Comparison of ENCODE assay signal across 9 cellular contexts in the genomic region with DNA sequence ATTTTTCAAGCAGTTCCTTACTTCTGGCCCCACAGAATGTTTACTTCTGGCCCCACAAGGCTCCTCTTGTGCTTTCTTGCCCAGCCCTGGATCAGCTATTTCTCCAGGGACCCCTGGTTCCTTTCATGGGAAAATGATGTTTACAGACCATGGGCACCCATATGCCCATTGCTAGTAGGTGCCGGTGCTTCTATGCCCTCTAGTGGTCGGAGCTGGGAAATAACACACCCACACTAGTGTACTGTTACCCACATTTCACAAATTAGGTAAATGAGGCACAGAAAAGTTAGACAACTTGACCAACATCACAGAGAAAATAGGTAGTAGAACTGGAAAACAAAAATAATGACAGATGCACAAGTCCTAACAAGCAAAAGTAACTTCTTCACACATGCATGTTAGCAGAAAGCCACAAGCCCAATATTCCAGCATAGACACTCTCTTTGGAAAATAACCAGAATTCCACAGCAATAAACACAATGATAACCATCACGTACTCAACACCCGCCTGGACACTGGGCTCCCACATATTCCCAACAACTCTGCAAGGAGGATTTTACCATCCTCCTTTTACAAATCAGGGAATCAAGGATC. TPM values are rescaled to one million over a fixed set of nuclear protein-coding genes. Genes with fewer than 3 reads are reported as not detected.
DNase-seq lines count a peak whose midpoint lies in the region; ATAC-seq and TF ChIP-seq lines count a peak whose summit lies in the region.
"Had no signal": no experiment of that assay in that cellular context is flagged by ENCODE, and none has a peak within 500 bp of the region (broad histone marks: within the 10 kb centered on the region; RNA-seq: fewer than 3 reads in every experiment).

No MANE protein-coding gene starts in this region.

- POLR2A ChIA-PET in CD4-positive, alpha-beta T cell (lab: Charles Lee), result interaction anchor here (1.0 to 1.2 kb wide), 3 partner anchors 21 to 31 kb away, joined by 4 to 10 read pairs (median 10); no protein-coding TSS in a partner anchor
- POLR2A ChIA-PET in RWPE1 (lab: Yijun Ruan, JAX; ENCODE audit: low non-redundant PET), result no interaction called here

- H3K9me3 Mint-ChIP-seq in CD4-positive, alpha-beta T cell, result no peaks in the 10 kb centered on the region

- no peaks in the 10 kb centered on the region for H3K9me3 ChIP-seq in CD4-positive, alpha-beta T cell (ENCODE audit: control insufficient read depth, low read length)
- no peaks in the 10 kb centered on the region for H3K9me3 ChIP-seq in heart right ventricle

- peaks cover 6% of the 10 kb centered on the region for H3K4me1 Mint-ChIP-seq in CD4-positive, alpha-beta T cell (ENCODE audit: low read depth)

- peak; percentile 55 to 69 (median 63) for DNase-seq in CD4-positive, alpha-beta T cell
- peak; percentile 15 for DNase-seq in RWPE1 (ENCODE audit: low spot score)
- DNase-seq in activated T-helper 9 cell treated with anti-CD3 and anti-CD28 coated beads, Interleukin-2, amount 50 U/mL, for 16 hours (ENCODE audit: low read depth), result peak; percentile 54
- peak; percentile 12 to 20 for DNase-seq in heart right ventricle
- DNase-seq in stimulated activated CD4-positive, alpha-beta T cell treated with anti-CD3 and anti-CD28 coated beads, Interleukin-12 subunit alpha, Interleukin-12 subunit beta, amount 100 ng/mL, for 4 hours, result peak; percentile 68

- no peak overlapping the region for H3K4me3 Mint-ChIP-seq in CD4-positive, alpha-beta T cell

- TF ChIP-seq CTCF in CD4-positive, alpha-beta T cell (IDR thresholded peaks at IDR 0.05), result peak; percentile 70
- TF ChIP-seq CTCF in RWPE1 (conservative IDR thresholded peaks at IDR 0.05; ENCODE audit: low read depth) (peak; percentile 81), heart right ventricle (IDR thresholded peaks at IDR 0.05) (peak; percentile 23 to 76 (median 61))

- H3K36me3 Mint-ChIP-seq in CD4-positive, alpha-beta T cell (ENCODE audit: low read depth), result no peaks in the 10 kb centered on the region

- H3K36me3 ChIP-seq in heart right ventricle, result no peaks in the 10 kb centered on the region

- peaks cover 55% of the 10 kb centered on the region for H3K27me3 Mint-ChIP-seq in CD4-positive, alpha-beta T cell

- H3K27ac Mint-ChIP-seq in CD4-positive, alpha-beta T cell, result no peak overlapping the region

- intact Hi-C loops in CD4-positive, alpha-beta T cell (cut with DNase I, micrococcal nuclease), result loop anchor here (1.0 kb wide), 2 partner anchors 31 to 67 kb away; no protein-coding TSS in a partner anchor
- intact Hi-C loops in heart right ventricle (cut with DNase I), result loop anchor here in 1 of 10 donors (10.0 kb wide), 1 partner anchor 109 kb away; no protein-coding TSS in a partner anchor

- WGBS in heart right ventricle, 2 donors, result 7 to 8% methylated on average over 4 of the region's 4 CpGs

- H3K4me3 ChIP-seq in heart right ventricle, result no peak overlapping the region

- peak; percentile 95 for ATAC-seq in CD4-positive, alpha-beta T cell (ENCODE audit: poor library complexity)
- peak; percentile 43 for ATAC-seq in HG02759 (IDR thresholded peaks at IDR 0.05; ENCODE audit: unreplicated experiment)
- ATAC-seq in heart right ventricle, result peak in 6 of 8 donors; percentile 42 to 76 (median 58)
- no peak for ATAC-seq in GM18873 (IDR thresholded peaks at IDR 0.05; ENCODE audit: low FRiP score, unreplicated experiment)
- ATAC-seq in GM21737 (IDR thresholded peaks at IDR 0.05; ENCODE audit: unreplicated experiment), result no peak

- H3K27ac ChIP-seq in CD4-positive, alpha-beta T cell (ENCODE audit: low read depth, low read length), result no peak overlapping the region
- H3K27ac ChIP-seq in RWPE1, result no peak overlapping the region
- H3K27ac ChIP-seq in heart right ventricle, result no peak overlapping the region

- H3K4me1 ChIP-seq in heart right ventricle, result peaks cover 0 to 11% (median 0%) of the 10 kb centered on the region in 9 donors

- H3K27me3 ChIP-seq in CD4-positive, alpha-beta T cell (ENCODE audit: control insufficient read depth, insufficient read depth, low read length), result peaks cover 12% of the 10 kb centered on the region
- peaks cover 0 to 57% (median 11%) of the 10 kb centered on the region in 7 donors for H3K27me3 ChIP-seq in heart right ventricle

- CTCF ChIA-PET in CD4-positive, alpha-beta T cell (lab: Charles Lee), result interaction anchor here (0.6 to 3.0 kb wide), 18 partner anchors 10 to 157 kb away, joined by 3 to 55 read pairs (median 7); no protein-coding TSS in a partner anchor
- CTCF ChIA-PET in RWPE1 (lab: Yijun Ruan, JAX), result interaction anchor here (0.6 to 2.8 kb wide), 17 partner anchors 10 to 646 kb away, joined by 3 to 23 read pairs (median 6); no protein-coding TSS in a partner anchor

RNA-seq across cellular contexts. Expression of gene CEACAM6, which starts 1.3 kb away (rescaled TPM):
- total RNA-seq in CD4-positive, alpha-beta T cell, result not detected
- total RNA-seq in heart right ventricle, result under 1 TPM in 2 of 10 donors, not detected in 8; 0.10 to 0.12 TPM
- under 1 TPM in 1 of 2 donors, not detected in 1; 0.03 TPM for polyA plus RNA-seq in heart right ventricle
- total RNA-seq: subcutaneous adipose tissue had no signal

RNA-seq across cellular contexts. Expression of gene CEACAM3, which starts 42.4 kb away (rescaled TPM):
- total RNA-seq in CD4-positive, alpha-beta T cell, result not detected
- 1 to 10 TPM in 1 of 10 donors, under 1 TPM in 7, not detected in 2; 0.21 to 1.5 (median 0.40) TPM for total RNA-seq in heart right ventricle
- polyA plus RNA-seq in heart right ventricle, result not detected

RNA-seq across cellular contexts. Expression of gene CEACAM5, which starts 45.6 kb away (rescaled TPM):
- not detected for total RNA-seq in CD4-positive, alpha-beta T cell
- total RNA-seq in heart right ventricle, result not detected
- polyA plus RNA-seq in heart right ventricle, result under 1 TPM in 1 of 2 donors, not detected in 1; 0.03 TPM

Comparison
In these comparisons a context has a peak if more than half of its experiments do, and no peak if none do; other contexts are left out.
1. ATAC-seq: peak in CD4-positive, alpha-beta T cell (single experiment), HG02759 (single experiment) and heart right ventricle (6 of 8); none in GM18873 (single experiment) and GM21737 (single experiment).
2. DNase-seq: peak in every context shown above with its lines; median percentile 68 in stimulated activated CD4-positive, alpha-beta T cell treated with anti-CD3 and anti-CD28 coated beads, Interleukin-12 subunit alpha, Interleukin-12 subunit beta, amount 100 ng/mL, for 4 hours; 63 in CD4-positive, alpha-beta T cell; 54 in activated T-helper 9 cell treated with anti-CD3 and anti-CD28 coated beads, Interleukin-2, amount 50 U/mL, for 16 hours; 16 in heart right ventricle; 15 in RWPE1.
3. Peak in every context shown above with its lines, with median percentiles within 50 percentile points of each other: CTCF ChIP-seq.